ENCODE assay signal across 8 cellular contexts in genomic region chr11:9003573-9004309, GRCh38. TPM values are rescaled to one million over a fixed set of nuclear protein-coding genes. Genes with fewer than 3 reads are reported as not detected.
DNase-seq lines count a peak whose midpoint lies in the region; TF ChIP-seq lines count a peak whose summit lies in the region.

Gene NRIP3 (minus strand): TSS chr11:9004001. CDS start chr11:9003935, 66 bp downstream.

- H3K36me3 ChIP-seq in BLaER1 treated with 17β-estradiol and CSF1 and Interleukin-3, amounts not matched to agents 10 nM and 100 nM: no peaks in the 10 kb centered on the region; a peak in 1 of 22 replicates
- H3K36me3 ChIP-seq in HEK293 (ENCODE audit: control insufficient read depth in 2 of 2, insufficient read depth in 1 of 2, low read length in 2 of 2): no peaks in the 10 kb centered on the region

- no peak within 1 kb of the TSS for H3K27ac ChIP-seq in BLaER1 treated with 17β-estradiol and CSF1 and Interleukin-3, amounts not matched to agents 10 nM and 100 nM
- no peak within 1 kb of the TSS; the same call in 1 of the 2 replicates for H3K27ac ChIP-seq in HEK293 (ENCODE audit: extremely low read depth, low read depth, low read length)

- H4K20me1 ChIP-seq in BLaER1 treated with 17β-estradiol and CSF1 and Interleukin-3, amounts not matched to agents 10 nM and 100 nM: no peaks in the 10 kb centered on the region; a peak in 1 of 22 replicates

- DNase-seq in NCI-H748 (lab: John Stamatoyannopoulos, UW; ENCODE audit: unreplicated experiment) (peak; percentile 82), activated T-cell treated with anti-CD3 and anti-CD28 coated beads for 24 hours (ENCODE audit: low read depth) (peak; percentile 48), epidermal melanocyte (ENCODE audit: insufficient read length, low spot score) (peak; percentile 63), GOT3 (lab: John Stamatoyannopoulos, UW) (no peak)
- peak; percentile 56 to 62 for DNase-seq in stimulated activated CD8-positive, alpha-beta memory T cell treated with anti-CD3 and anti-CD28 coated beads, Interleukin-15, amount 100 ng/mL, for 4 hours (ENCODE audit: low read depth in 2 of 2)

- peak within 1 kb of the TSS; percentile 59 to 91 (median 81) for H3K4me2 ChIP-seq in BLaER1 treated with 17β-estradiol and CSF1 and Interleukin-3, amounts not matched to agents 10 nM and 100 nM

- peak within 1 kb of the TSS; percentile 32 to 65 (median 53) for H3K4me3 ChIP-seq in BLaER1 treated with 17β-estradiol and CSF1 and Interleukin-3, amounts not matched to agents 10 nM and 100 nM
- peak within 1 kb of the TSS; percentile 51 for H3K4me3 ChIP-seq in HEK293 (ENCODE audit: low read depth, low read length)
- peak within 1 kb of the TSS; percentile 27 for H3K4me3 ChIP-seq in mononuclear cell (ENCODE audit: low read length)

- H3K9ac ChIP-seq in BLaER1 treated with 17β-estradiol and CSF1 and Interleukin-3, amounts not matched to agents 10 nM and 100 nM: peak within 1 kb of the TSS in 10 of 11 experiments; percentile 2 to 60 (median 24); a peak in 9 of 22 replicates

- TF ChIP-seq CTCF in HEK293 (tag by site-specific recombination; IDR thresholded peaks at IDR 0.05): no peak; the same call in 1 of the 2 replicates

- H3K9me3 ChIP-seq in BLaER1 treated with 17β-estradiol and CSF1 and Interleukin-3, amounts not matched to agents 10 nM and 100 nM (replicated peaks in 1 of 11): peaks cover 11 to 20% (median 18%) of the 10 kb centered on the region in 11 experiments
- H3K9me3 ChIP-seq in HEK293 (ENCODE audit: control insufficient read depth, insufficient read depth, low read depth, low read length) (no peaks in the 10 kb centered on the region), mononuclear cell (ENCODE audit: low read depth, low read length) (no peaks in the 10 kb centered on the region)

- peaks cover 39 to 70% (median 62%) of the 10 kb centered on the region in 11 experiments for H3K27me3 ChIP-seq in BLaER1 treated with 17β-estradiol and CSF1 and Interleukin-3, amounts not matched to agents 10 nM and 100 nM
- H3K27me3 ChIP-seq in mononuclear cell (ENCODE audit: insufficient read depth, low read length): peaks cover 60% of the 10 kb centered on the region

- CTCF ChIA-PET in HEK293 (lab: Yijun Ruan, JAX): interaction anchor here (0.6 to 1.7 kb wide), 5 partner anchors 10 to 503 kb away, joined by 3 to 10 read pairs (median 3); no protein-coding TSS in a partner anchor

- peaks cover 0 to 33% (median 13%) of the 10 kb centered on the region in 10 experiments; a peak in 13 of 20 replicates for H3K4me1 ChIP-seq in BLaER1 treated with 17β-estradiol and CSF1 and Interleukin-3, amounts not matched to agents 10 nM and 100 nM
- H3K4me1 ChIP-seq in HEK293 (ENCODE audit: control insufficient read depth, insufficient read depth, low read length): no peaks in the 10 kb centered on the region
- H3K4me1 ChIP-seq in mononuclear cell (ENCODE audit: insufficient read depth, low read length): peaks cover 38% of the 10 kb centered on the region

- POLR2A ChIA-PET in HEK293 (lab: Yijun Ruan, JAX): interaction anchor here (0.6 to 2.8 kb wide), 7 partner anchors 12 to 457 kb away, joined by 3 to 21 read pairs (median 3); partner anchors contain the start of genes TMEM9B and ZNF143

TF ChIP-seq in HEK293, 187 proteins besides CTCF, POLR2A, EP300 and RAD21:
- no peak for TF ChIP-seq MYNN (tag by site-specific recombination; IDR thresholded peaks at IDR 0.05; ENCODE audit: borderline replicate concordance)
- TF ChIP-seq ZFP37 (tag by site-specific recombination; IDR thresholded peaks at IDR 0.05): 0 out of 2 replicates have a peak, but pooled peaks have one; percentile 26
- TF ChIP-seq ZXDB (tag by site-specific recombination; IDR thresholded peaks at IDR 0.05): peak; percentile 35; the same call in 1 of the 2 replicates
- peak; percentile 39; the same call in 1 of the 2 replicates for TF ChIP-seq ZNF335 (tag by site-specific recombination; conservative IDR thresholded peaks at IDR 0.05)
- TF ChIP-seq, protein P1, sequence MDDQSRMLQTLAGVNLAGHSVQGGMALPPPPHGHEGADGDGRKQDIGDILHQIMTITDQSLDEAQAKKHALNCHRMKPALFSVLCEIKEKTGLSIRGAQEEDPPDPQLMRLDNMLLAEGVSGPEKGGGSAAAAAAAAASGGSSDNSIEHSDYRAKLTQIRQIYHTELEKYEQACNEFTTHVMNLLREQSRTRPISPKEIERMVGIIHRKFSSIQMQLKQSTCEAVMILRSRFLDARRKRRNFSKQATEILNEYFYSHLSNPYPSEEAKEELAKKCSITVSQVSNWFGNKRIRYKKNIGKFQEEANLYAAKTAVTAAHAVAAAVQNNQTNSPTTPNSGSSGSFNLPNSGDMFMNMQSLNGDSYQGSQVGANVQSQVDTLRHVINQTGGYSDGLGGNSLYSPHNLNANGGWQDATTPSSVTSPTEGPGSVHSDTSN (CRISPR knock-in tag; IDR thresholded peaks at IDR 0.05): peak; percentile 32; the same call in 1 of the 2 replicates
- no peak for TF ChIP-seq GLIS1 (tag by site-specific recombination; IDR thresholded peaks at IDR 0.05)
- TF ChIP-seq, protein P2, sequence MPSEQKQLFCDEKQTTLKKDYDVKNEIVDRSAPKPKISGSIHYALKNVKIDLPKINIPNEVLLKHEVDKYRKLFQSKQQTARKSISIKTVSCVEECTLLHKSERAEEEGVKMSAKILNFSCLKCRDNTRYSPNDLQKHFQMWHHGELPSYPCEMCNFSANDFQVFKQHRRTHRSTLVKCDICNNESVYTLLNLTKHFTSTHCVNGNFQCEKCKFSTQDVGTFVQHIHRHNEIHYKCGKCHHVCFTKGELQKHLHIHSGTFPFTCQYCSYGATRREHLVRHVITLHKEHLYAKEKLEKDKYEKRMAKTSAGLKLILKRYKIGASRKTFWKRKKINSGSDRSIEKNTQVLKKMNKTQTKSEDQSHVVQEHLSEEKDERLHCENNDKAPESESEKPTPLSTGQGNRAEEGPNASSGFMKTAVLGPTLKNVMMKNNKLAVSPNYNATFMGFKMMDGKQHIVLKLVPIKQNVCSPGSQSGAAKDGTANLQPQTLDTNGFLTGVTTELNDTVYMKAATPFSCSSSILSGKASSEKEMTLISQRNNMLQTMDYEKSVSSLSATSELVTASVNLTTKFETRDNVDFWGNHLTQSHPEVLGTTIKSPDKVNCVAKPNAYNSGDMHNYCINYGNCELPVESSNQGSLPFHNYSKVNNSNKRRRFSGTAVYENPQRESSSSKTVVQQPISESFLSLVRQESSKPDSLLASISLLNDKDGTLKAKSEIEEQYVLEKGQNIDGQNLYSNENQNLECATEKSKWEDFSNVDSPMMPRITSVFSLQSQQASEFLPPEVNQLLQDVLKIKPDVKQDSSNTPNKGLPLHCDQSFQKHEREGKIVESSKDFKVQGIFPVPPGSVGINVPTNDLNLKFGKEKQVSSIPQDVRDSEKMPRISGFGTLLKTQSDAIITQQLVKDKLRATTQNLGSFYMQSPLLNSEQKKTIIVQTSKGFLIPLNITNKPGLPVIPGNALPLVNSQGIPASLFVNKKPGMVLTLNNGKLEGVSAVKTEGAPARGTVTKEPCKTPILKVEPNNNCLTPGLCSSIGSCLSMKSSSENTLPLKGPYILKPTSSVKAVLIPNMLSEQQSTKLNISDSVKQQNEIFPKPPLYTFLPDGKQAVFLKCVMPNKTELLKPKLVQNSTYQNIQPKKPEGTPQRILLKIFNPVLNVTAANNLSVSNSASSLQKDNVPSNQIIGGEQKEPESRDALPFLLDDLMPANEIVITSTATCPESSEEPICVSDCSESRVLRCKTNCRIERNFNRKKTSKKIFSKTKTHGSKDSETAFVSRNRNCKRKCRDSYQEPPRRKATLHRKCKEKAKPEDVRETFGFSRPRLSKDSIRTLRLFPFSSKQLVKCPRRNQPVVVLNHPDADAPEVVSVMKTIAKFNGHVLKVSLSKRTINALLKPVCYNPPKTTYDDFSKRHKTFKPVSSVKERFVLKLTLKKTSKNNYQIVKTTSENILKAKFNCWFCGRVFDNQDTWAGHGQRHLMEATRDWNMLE (tag by site-specific recombination; conservative IDR thresholded peaks at IDR 0.05; ENCODE audit: low read depth): no peak
- peak; percentile 21 for TF ChIP-seq SETDB1 (IDR thresholded peaks at IDR 0.05; ENCODE audit: insufficient read length, low read length)
- peak; percentile 49 for TF ChIP-seq ZBTB26 (tag by site-specific recombination; optimal IDR thresholded peaks at IDR 0.05)
- TF ChIP-seq ZNF280C (tag by site-specific recombination; IDR thresholded peaks at IDR 0.05): no peak
- TF ChIP-seq ZNF341 (tag by site-specific recombination; IDR thresholded peaks at IDR 0.05; ENCODE audit: low read depth): peak; percentile 92; the same call in 1 of the 2 replicates
- no peak for TF ChIP-seq ZNF548 (tag by site-specific recombination; IDR thresholded peaks at IDR 0.05)

RNA-seq across cellular contexts. Expression of gene NRIP3, which starts in this region (rescaled TPM):
- 11.5 TPM for total RNA-seq in mononuclear cell
